ENCODE assay signal across 23 cellular contexts in genomic region chr6:2534406-2535139, GRCh38.
A peak's percentile ranks its signal among the peaks of the same experiment; 100 is the strongest.
DNase-seq lines count a peak whose midpoint lies in the region.
"Had no signal": no experiment of that assay in that cellular context is flagged by ENCODE, and none has a peak within 500 bp of the region (broad histone marks: within the 10 kb centered on the region; RNA-seq: fewer than 3 reads in every experiment).

No MANE protein-coding gene starts in this region.

- no peaks in the 10 kb centered on the region for H3K9me3 Mint-ChIP-seq in dendritic cell treated with granulocyte-macrophage colony-stimulating factor and Interleukin-4, amounts not matched to agents 40 ng/mL and 50 ng/mL, for 4 days
- H3K9me3 Mint-ChIP-seq: activated CD4-positive, alpha-beta memory T cell treated with anti-CD3 and anti-CD28 coated beads for 36 hours; CD8-positive, alpha-beta T cell had no signal

- no peak overlapping the region for H3K4me2 ChIP-seq in mesenchymal stem cell (ENCODE audit: low read length, poor library complexity, severe bottlenecking)

- H3K4me3 Mint-ChIP-seq in dendritic cell treated with granulocyte-macrophage colony-stimulating factor and Interleukin-4, amounts not matched to agents 40 ng/mL and 50 ng/mL, for 4 days = no peak overlapping the region
- H3K4me3 Mint-ChIP-seq: activated CD4-positive, alpha-beta memory T cell treated with anti-CD3 and anti-CD28 coated beads for 36 hours; CD8-positive, alpha-beta T cell; nephron progenitor cell had no signal

- intact Hi-C loops in dendritic cell treated with granulocyte-macrophage colony-stimulating factor and Interleukin-4, amounts not matched to agents 40 ng/mL and 50 ng/mL, for 4 days (cut with micrococcal nuclease) = no loop called here

- H3K36me3 Mint-ChIP-seq in dendritic cell treated with granulocyte-macrophage colony-stimulating factor and Interleukin-4, amounts not matched to agents 40 ng/mL and 50 ng/mL, for 4 days (ENCODE audit: low read depth) = no peaks in the 10 kb centered on the region
- H3K36me3 Mint-ChIP-seq: activated CD4-positive, alpha-beta memory T cell treated with anti-CD3 and anti-CD28 coated beads for 36 hours; CD8-positive, alpha-beta T cell had no signal

- peak overlapping the region; percentile 34 for H3K27ac Mint-ChIP-seq in dendritic cell treated with granulocyte-macrophage colony-stimulating factor and Interleukin-4, amounts not matched to agents 40 ng/mL and 50 ng/mL, for 4 days
- H3K27ac Mint-ChIP-seq: activated CD4-positive, alpha-beta memory T cell treated with anti-CD3 and anti-CD28 coated beads for 36 hours; CD8-positive, alpha-beta T cell; nephron progenitor cell had no signal

- no peaks in the 10 kb centered on the region for H3K36me3 ChIP-seq in ACC112 (ENCODE audit: insufficient read depth, low read length)
- no peaks in the 10 kb centered on the region for H3K36me3 ChIP-seq in mesenchymal stem cell (ENCODE audit: control insufficient read depth in 1 of 2, insufficient read depth in 2 of 2, low read depth in 1 of 2, low read length in 2 of 2)
- no peaks in the 10 kb centered on the region for H3K36me3 ChIP-seq in H7 (replicated peaks; ENCODE audit: control insufficient read depth, insufficient read depth, low read length)
- H3K36me3 ChIP-seq: Peyer's patch, uterus had no signal

- H4K8ac ChIP-seq in mesenchymal stem cell (ENCODE audit: low read length) = no peak overlapping the region

- no peaks in the 10 kb centered on the region for H3K79me2 ChIP-seq in ACC112 (ENCODE audit: control insufficient read depth, insufficient read depth, low read length, unreplicated experiment)

- peaks cover 44% of the 10 kb centered on the region for H3K4me1 Mint-ChIP-seq in dendritic cell treated with granulocyte-macrophage colony-stimulating factor and Interleukin-4, amounts not matched to agents 40 ng/mL and 50 ng/mL, for 4 days (ENCODE audit: low read depth)
- H3K4me1 Mint-ChIP-seq: nephron progenitor cell had no signal

- 76% methylated on average over 2 of the region's 5 CpGs for WGBS in mesenchymal stem cell

- H3K27ac ChIP-seq in ACC112 (ENCODE audit: low read depth, low read length) (peak overlapping the region; percentile 18), mesenchymal stem cell (ENCODE audit: low read length, poor library complexity, severe bottlenecking) (no peak overlapping the region)
- H3K27ac ChIP-seq: Peyer's patch, uterus had no signal

- H3K23ac ChIP-seq in mesenchymal stem cell (ENCODE audit: low read length in 2 of 2) = no peak overlapping the region

- H3K27me3 ChIP-seq in ACC112 (ENCODE audit: insufficient read depth, low read length) (no peaks in the 10 kb centered on the region), mesenchymal stem cell (ENCODE audit: control insufficient read depth in 1 of 2, insufficient read depth in 1 of 2, low read length in 2 of 2) (no peaks in the 10 kb centered on the region), H7 (ENCODE audit: control insufficient read depth, insufficient read depth, low read length) (no peaks in the 10 kb centered on the region)
- H3K27me3 ChIP-seq: Peyer's patch, uterus had no signal

- no peak overlapping the region for H2BK12ac ChIP-seq in mesenchymal stem cell (ENCODE audit: low read length in 2 of 2)

- H2AFZ ChIP-seq in ACC112 (ENCODE audit: low read length, unreplicated experiment) = no peak overlapping the region
- no peak overlapping the region for H2AFZ ChIP-seq in mesenchymal stem cell (ENCODE audit: low read depth, low read length)

- no peak overlapping the region for H3K18ac ChIP-seq in mesenchymal stem cell (ENCODE audit: low read depth in 1 of 2, low read length in 2 of 2)

- H3K9me3 ChIP-seq in mesenchymal stem cell (ENCODE audit: control insufficient read depth, low read length) = peaks cover 4% of the 10 kb centered on the region
- H3K9me3 ChIP-seq: Peyer's patch, uterus had no signal

- H2BK15ac ChIP-seq in mesenchymal stem cell (ENCODE audit: low read depth, poor library complexity, severe bottlenecking) = no peak overlapping the region

- no peak overlapping the region for H4K91ac ChIP-seq in mesenchymal stem cell (ENCODE audit: low read length)

- H3K4me3 ChIP-seq in ACC112 (ENCODE audit: low read depth, low read length) = no peak overlapping the region
- H3K4me3 ChIP-seq in mesenchymal stem cell (ENCODE audit: insufficient read depth in 1 of 2, low read depth in 1 of 2, low read length in 2 of 2) = no peak overlapping the region
- H3K4me3 ChIP-seq in H7 (ENCODE audit: insufficient read depth, low read depth, low read length) = no peak overlapping the region
- H3K4me3 ChIP-seq: Peyer's patch, uterus had no signal

- H3K14ac ChIP-seq in mesenchymal stem cell (ENCODE audit: low read length in 2 of 2) = no peak overlapping the region

- no peak overlapping the region for H2BK5ac ChIP-seq in mesenchymal stem cell (ENCODE audit: low read depth, low read length, poor library complexity, severe bottlenecking)

- no peaks in the 10 kb centered on the region for H3K79me1 ChIP-seq in mesenchymal stem cell (replicated peaks; ENCODE audit: low read length, poor library complexity, severe bottlenecking)

- no peak overlapping the region for H2BK120ac ChIP-seq in mesenchymal stem cell (ENCODE audit: low read depth, low read length)

- H3K4ac ChIP-seq in mesenchymal stem cell (ENCODE audit: low read depth in 1 of 2, low read length in 2 of 2) = no peak overlapping the region

- DNase-seq in LHCN-M2 (ENCODE audit: low read depth) (peak; percentile 18), mesenchymal stem cell (no peak), AG08395 (ENCODE audit: low spot score) (no peak), H7 (no peak), NCI-H1417 (lab: John Stamatoyannopoulos, UW) (no peak), NK-92 (lab: John Stamatoyannopoulos, UW; ENCODE audit: unreplicated experiment) (no peak)
- DNase-seq: ACHN; activated CD4-positive, alpha-beta memory T cell treated with anti-CD3 and anti-CD28 coated beads for 36 hours; activated naive CD4-positive, alpha-beta T cell treated with Interleukin-2 at 50 U/mL for 16 hours; CD8-positive, alpha-beta T cell; DND-41; left cardiac atrium; midbrain; NCI-H1092; NCI-H69; nephron progenitor cell; Peyer's patch; stimulated activated CD4-positive, alpha-beta T cell treated with anti-CD3 and anti-CD28 coated beads, Interleukin-12 subunit alpha, Interleukin-12 subunit beta, amount 100 ng/mL, for 4 hours; substantia nigra; T-helper 2 cell; uterus had no signal

- H3K27me3 Mint-ChIP-seq in dendritic cell treated with granulocyte-macrophage colony-stimulating factor and Interleukin-4, amounts not matched to agents 40 ng/mL and 50 ng/mL, for 4 days = peaks cover 49% of the 10 kb centered on the region

- peak overlapping the region; percentile 37 for H3K9ac ChIP-seq in mesenchymal stem cell (ENCODE audit: low read length)

- peaks cover 24% of the 10 kb centered on the region for H3K4me1 ChIP-seq in ACC112 (ENCODE audit: control insufficient read depth, insufficient read depth, low read length, unreplicated experiment)
- H3K4me1 ChIP-seq in mesenchymal stem cell (ENCODE audit: control insufficient read depth, insufficient read depth, low read depth, low read length) = peaks cover 4% of the 10 kb centered on the region
- H3K4me1 ChIP-seq: Peyer's patch, uterus had no signal

- H2AK5ac ChIP-seq in mesenchymal stem cell (ENCODE audit: low read length, severe bottlenecking) = no peak overlapping the region
